ENCODE assay signal across 1 cellular context in the genomic region with DNA sequence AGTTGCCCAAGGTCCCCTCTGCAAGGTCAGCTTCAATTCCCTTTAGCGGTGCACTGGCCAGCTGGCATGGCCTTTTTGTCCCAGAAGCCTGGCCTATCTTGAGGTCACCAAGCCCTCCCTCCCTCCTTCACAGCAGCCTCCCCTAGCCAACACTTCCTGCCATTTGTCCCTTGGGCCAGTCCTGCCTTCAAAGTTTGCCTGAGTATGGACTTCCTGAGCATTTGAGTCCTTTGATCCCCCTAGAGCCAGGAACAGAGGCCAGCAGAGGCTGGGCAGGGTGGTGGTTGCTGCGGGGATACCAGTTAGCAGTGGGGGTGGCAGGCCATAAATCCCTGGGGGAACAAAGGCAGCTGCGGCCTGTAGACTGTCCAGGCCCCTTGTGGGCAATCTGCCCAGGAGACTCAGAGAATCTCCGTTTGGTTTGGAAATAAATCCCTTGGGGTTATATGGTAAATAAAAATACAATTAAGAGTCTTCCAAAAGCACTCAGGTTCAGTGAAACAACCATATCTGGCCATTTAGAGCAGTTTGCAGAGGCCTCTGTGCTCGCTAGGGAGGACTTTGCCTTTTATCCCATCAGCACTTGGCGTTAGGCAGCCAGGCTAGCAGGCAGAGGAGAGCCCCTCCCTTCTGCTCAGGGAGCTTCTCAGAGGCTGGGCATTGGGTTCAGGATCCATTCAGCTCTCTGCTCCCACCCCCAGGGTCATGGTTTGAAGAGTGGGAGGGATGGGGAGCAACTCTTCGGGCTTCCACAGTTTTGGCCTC.
TF ChIP-seq lines count a peak whose summit lies in the region.

No MANE protein-coding gene starts in this region.

TF ChIP-seq in HepG2, 621 proteins besides CTCF, POLR2A, EP300 and RAD21 (continued from another document and continues in another):
- TF ChIP-seq, protein P1, sequence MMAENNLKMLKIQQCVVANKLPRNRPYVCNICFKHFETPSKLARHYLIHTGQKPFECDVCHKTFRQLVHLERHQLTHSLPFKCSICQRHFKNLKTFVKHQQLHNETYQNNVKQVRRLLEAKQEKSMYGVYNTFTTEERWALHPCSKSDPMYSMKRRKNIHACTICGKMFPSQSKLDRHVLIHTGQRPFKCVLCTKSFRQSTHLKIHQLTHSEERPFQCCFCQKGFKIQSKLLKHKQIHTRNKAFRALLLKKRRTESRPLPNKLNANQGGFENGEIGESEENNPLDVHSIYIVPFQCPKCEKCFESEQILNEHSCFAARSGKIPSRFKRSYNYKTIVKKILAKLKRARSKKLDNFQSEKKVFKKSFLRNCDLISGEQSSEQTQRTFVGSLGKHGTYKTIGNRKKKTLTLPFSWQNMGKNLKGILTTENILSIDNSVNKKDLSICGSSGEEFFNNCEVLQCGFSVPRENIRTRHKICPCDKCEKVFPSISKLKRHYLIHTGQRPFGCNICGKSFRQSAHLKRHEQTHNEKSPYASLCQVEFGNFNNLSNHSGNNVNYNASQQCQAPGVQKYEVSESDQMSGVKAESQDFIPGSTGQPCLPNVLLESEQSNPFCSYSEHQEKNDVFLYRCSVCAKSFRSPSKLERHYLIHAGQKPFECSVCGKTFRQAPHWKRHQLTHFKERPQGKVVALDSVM (CRISPR knock-in tag; IDR thresholded peaks at IDR 0.05) = no peak
- no peak for TF ChIP-seq ZNF674 (CRISPR knock-in tag; IDR thresholded peaks at IDR 0.05; ENCODE audit: low read depth)
- TF ChIP-seq, protein P2, sequence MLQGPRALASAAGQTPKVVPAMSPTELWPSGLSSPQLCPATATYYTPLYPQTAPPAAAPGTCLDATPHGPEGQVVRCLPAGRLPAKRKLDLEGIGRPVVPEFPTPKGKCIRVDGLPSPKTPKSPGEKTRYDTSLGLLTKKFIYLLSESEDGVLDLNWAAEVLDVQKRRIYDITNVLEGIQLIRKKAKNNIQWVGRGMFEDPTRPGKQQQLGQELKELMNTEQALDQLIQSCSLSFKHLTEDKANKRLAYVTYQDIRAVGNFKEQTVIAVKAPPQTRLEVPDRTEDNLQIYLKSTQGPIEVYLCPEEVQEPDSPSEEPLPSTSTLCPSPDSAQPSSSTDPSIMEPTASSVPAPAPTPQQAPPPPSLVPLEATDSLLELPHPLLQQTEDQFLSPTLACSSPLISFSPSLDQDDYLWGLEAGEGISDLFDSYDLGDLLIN (CRISPR knock-in tag; IDR thresholded peaks at IDR 0.05; ENCODE audit: borderline replicate concordance) = no peak
- TF ChIP-seq KLF9 (CRISPR knock-in tag; IDR thresholded peaks at IDR 0.05; ENCODE audit: low read depth) = no peak
- no peak for TF ChIP-seq MIXL1 (CRISPR knock-in tag; IDR thresholded peaks at IDR 0.05)
- TF ChIP-seq NRL (CRISPR knock-in tag; IDR thresholded peaks at IDR 0.05; ENCODE audit: borderline replicate concordance) = 0 out of 2 replicates have a peak, but pooled peaks have one; percentile 70
- TF ChIP-seq AHR (CRISPR knock-in tag; IDR thresholded peaks at IDR 0.05) = no peak
- no peak for TF ChIP-seq CBFB (CRISPR knock-in tag; IDR thresholded peaks at IDR 0.05)
- TF ChIP-seq ATF1 (CRISPR knock-in tag; IDR thresholded peaks at IDR 0.05) = no peak
- TF ChIP-seq NFKB2 (CRISPR knock-in tag; IDR thresholded peaks at IDR 0.05; ENCODE audit: borderline replicate concordance) = no peak
- TF ChIP-seq, protein P3, sequence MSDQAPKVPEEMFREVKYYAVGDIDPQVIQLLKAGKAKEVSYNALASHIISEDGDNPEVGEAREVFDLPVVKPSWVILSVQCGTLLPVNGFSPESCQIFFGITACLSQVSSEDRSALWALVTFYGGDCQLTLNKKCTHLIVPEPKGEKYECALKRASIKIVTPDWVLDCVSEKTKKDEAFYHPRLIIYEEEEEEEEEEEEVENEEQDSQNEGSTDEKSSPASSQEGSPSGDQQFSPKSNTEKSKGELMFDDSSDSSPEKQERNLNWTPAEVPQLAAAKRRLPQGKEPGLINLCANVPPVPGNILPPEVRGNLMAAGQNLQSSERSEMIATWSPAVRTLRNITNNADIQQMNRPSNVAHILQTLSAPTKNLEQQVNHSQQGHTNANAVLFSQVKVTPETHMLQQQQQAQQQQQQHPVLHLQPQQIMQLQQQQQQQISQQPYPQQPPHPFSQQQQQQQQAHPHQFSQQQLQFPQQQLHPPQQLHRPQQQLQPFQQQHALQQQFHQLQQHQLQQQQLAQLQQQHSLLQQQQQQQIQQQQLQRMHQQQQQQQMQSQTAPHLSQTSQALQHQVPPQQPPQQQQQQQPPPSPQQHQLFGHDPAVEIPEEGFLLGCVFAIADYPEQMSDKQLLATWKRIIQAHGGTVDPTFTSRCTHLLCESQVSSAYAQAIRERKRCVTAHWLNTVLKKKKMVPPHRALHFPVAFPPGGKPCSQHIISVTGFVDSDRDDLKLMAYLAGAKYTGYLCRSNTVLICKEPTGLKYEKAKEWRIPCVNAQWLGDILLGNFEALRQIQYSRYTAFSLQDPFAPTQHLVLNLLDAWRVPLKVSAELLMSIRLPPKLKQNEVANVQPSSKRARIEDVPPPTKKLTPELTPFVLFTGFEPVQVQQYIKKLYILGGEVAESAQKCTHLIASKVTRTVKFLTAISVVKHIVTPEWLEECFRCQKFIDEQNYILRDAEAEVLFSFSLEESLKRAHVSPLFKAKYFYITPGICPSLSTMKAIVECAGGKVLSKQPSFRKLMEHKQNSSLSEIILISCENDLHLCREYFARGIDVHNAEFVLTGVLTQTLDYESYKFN (CRISPR knock-in tag; conservative IDR thresholded peaks at IDR 0.05) = 0 out of 2 replicates have a peak, but pooled peaks have one; percentile 40
- TF ChIP-seq STAG1 (CRISPR knock-in tag; IDR thresholded peaks at IDR 0.05) = no peak
- TF ChIP-seq, protein P4, sequence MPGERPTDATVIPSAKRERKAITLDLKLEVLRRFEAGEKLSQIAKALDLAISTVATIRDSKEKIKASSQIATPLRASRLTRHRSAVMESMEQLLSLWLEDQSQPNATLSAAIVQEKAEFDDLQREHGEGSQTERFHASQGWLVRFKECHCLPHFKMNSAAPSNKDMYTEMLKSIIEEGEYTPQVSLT (CRISPR knock-in tag; IDR thresholded peaks at IDR 0.05; ENCODE audit: borderline replicate concordance, low read depth) = no peak
- 0 out of 2 replicates have a peak, but pooled peaks have one; percentile 40 for TF ChIP-seq ZNF746 (CRISPR knock-in tag; IDR thresholded peaks at IDR 0.05)
- no peak for TF ChIP-seq HOXA5 (CRISPR knock-in tag; IDR thresholded peaks at IDR 0.05)
- peak; percentile 55; the same call in 1 of the 2 replicates for TF ChIP-seq PHF8 (CRISPR knock-in tag; IDR thresholded peaks at IDR 0.05)
- TF ChIP-seq, protein P5, sequence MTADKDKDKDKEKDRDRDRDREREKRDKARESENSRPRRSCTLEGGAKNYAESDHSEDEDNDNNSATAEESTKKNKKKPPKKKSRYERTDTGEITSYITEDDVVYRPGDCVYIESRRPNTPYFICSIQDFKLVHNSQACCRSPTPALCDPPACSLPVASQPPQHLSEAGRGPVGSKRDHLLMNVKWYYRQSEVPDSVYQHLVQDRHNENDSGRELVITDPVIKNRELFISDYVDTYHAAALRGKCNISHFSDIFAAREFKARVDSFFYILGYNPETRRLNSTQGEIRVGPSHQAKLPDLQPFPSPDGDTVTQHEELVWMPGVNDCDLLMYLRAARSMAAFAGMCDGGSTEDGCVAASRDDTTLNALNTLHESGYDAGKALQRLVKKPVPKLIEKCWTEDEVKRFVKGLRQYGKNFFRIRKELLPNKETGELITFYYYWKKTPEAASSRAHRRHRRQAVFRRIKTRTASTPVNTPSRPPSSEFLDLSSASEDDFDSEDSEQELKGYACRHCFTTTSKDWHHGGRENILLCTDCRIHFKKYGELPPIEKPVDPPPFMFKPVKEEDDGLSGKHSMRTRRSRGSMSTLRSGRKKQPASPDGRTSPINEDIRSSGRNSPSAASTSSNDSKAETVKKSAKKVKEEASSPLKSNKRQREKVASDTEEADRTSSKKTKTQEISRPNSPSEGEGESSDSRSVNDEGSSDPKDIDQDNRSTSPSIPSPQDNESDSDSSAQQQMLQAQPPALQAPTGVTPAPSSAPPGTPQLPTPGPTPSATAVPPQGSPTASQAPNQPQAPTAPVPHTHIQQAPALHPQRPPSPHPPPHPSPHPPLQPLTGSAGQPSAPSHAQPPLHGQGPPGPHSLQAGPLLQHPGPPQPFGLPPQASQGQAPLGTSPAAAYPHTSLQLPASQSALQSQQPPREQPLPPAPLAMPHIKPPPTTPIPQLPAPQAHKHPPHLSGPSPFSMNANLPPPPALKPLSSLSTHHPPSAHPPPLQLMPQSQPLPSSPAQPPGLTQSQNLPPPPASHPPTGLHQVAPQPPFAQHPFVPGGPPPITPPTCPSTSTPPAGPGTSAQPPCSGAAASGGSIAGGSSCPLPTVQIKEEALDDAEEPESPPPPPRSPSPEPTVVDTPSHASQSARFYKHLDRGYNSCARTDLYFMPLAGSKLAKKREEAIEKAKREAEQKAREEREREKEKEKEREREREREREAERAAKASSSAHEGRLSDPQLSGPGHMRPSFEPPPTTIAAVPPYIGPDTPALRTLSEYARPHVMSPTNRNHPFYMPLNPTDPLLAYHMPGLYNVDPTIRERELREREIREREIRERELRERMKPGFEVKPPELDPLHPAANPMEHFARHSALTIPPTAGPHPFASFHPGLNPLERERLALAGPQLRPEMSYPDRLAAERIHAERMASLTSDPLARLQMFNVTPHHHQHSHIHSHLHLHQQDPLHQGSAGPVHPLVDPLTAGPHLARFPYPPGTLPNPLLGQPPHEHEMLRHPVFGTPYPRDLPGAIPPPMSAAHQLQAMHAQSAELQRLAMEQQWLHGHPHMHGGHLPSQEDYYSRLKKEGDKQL (CRISPR knock-in tag; IDR thresholded peaks at IDR 0.05; ENCODE audit: low read depth) = no peak
- no peak for TF ChIP-seq EED (CRISPR knock-in tag; IDR thresholded peaks at IDR 0.05)
- TF ChIP-seq NCOA5 (CRISPR knock-in tag; IDR thresholded peaks at IDR 0.05) = no peak
- peak; percentile 24; the same call in 1 of the 2 replicates for TF ChIP-seq SOX5 (CRISPR knock-in tag; IDR thresholded peaks at IDR 0.05; ENCODE audit: borderline replicate concordance)
- TF ChIP-seq, protein P6, sequence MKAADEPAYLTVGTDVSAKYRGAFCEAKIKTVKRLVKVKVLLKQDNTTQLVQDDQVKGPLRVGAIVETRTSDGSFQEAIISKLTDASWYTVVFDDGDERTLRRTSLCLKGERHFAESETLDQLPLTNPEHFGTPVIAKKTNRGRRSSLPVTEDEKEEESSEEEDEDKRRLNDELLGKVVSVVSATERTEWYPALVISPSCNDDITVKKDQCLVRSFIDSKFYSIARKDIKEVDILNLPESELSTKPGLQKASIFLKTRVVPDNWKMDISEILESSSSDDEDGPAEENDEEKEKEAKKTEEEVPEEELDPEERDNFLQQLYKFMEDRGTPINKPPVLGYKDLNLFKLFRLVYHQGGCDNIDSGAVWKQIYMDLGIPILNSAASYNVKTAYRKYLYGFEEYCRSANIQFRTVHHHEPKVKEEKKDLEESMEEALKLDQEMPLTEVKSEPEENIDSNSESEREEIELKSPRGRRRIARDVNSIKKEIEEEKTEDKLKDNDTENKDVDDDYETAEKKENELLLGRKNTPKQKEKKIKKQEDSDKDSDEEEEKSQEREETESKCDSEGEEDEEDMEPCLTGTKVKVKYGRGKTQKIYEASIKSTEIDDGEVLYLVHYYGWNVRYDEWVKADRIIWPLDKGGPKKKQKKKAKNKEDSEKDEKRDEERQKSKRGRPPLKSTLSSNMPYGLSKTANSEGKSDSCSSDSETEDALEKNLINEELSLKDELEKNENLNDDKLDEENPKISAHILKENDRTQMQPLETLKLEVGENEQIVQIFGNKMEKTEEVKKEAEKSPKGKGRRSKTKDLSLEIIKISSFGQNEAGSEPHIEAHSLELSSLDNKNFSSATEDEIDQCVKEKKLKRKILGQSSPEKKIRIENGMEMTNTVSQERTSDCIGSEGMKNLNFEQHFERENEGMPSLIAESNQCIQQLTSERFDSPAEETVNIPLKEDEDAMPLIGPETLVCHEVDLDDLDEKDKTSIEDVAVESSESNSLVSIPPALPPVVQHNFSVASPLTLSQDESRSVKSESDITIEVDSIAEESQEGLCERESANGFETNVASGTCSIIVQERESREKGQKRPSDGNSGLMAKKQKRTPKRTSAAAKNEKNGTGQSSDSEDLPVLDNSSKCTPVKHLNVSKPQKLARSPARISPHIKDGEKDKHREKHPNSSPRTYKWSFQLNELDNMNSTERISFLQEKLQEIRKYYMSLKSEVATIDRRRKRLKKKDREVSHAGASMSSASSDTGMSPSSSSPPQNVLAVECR (CRISPR knock-in tag; IDR thresholded peaks at IDR 0.05; ENCODE audit: borderline replicate concordance) = no peak; the same call in 1 of the 2 replicates
- TF ChIP-seq ZNF432 (CRISPR knock-in tag; IDR thresholded peaks at IDR 0.05; ENCODE audit: borderline replicate concordance) = no peak
- no peak for TF ChIP-seq ZNF775 (CRISPR knock-in tag; IDR thresholded peaks at IDR 0.05; ENCODE audit: borderline replicate concordance)
- TF ChIP-seq CEBPB (IDR thresholded peaks at IDR 0.05; ENCODE audit: borderline replicate concordance, low read depth, low read length) = no peak
- TF ChIP-seq SUZ12 (IDR thresholded peaks at IDR 0.05; ENCODE audit: low read depth, low read length) = no peak
- TF ChIP-seq, protein P7, sequence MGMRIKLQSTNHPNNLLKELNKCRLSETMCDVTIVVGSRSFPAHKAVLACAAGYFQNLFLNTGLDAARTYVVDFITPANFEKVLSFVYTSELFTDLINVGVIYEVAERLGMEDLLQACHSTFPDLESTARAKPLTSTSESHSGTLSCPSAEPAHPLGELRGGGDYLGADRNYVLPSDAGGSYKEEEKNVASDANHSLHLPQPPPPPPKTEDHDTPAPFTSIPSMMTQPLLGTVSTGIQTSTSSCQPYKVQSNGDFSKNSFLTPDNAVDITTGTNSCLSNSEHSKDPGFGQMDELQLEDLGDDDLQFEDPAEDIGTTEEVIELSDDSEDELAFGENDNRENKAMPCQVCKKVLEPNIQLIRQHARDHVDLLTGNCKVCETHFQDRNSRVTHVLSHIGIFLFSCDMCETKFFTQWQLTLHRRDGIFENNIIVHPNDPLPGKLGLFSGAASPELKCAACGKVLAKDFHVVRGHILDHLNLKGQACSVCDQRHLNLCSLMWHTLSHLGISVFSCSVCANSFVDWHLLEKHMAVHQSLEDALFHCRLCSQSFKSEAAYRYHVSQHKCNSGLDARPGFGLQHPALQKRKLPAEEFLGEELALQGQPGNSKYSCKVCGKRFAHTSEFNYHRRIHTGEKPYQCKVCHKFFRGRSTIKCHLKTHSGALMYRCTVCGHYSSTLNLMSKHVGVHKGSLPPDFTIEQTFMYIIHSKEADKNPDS (CRISPR knock-in tag; IDR thresholded peaks at IDR 0.05) = no peak
- TF ChIP-seq, protein P8, sequence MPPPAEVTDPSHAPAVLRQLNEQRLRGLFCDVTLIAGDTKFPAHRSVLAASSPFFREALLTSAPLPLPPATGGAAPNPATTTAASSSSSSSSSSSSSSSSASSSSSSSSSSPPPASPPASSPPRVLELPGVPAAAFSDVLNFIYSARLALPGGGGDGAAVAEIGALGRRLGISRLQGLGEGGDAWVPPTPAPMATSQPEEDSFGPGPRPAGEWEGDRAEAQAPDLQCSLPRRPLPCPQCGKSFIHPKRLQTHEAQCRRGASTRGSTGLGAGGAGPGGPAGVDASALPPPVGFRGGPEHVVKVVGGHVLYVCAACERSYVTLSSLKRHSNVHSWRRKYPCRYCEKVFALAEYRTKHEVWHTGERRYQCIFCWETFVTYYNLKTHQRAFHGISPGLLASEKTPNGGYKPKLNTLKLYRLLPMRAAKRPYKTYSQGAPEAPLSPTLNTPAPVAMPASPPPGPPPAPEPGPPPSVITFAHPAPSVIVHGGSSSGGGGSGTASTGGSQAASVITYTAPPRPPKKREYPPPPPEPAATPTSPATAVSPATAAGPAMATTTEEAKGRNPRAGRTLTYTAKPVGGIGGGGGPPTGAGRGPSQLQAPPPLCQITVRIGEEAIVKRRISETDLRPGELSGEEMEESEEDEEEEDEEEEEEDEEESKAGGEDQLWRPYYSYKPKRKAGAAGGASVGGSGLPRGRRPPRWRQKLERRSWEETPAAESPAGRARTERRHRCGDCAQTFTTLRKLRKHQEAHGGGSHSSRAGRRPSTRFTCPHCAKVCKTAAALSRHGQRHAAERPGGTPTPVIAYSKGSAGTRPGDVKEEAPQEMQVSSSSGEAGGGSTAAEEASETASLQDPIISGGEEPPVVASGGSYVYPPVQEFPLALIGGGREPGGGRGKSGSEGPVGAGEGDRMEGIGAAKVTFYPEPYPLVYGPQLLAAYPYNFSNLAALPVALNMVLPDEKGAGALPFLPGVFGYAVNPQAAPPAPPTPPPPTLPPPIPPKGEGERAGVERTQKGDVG (CRISPR knock-in tag; IDR thresholded peaks at IDR 0.05; ENCODE audit: borderline replicate concordance) = no peak
- TF ChIP-seq CHCHD3 (CRISPR knock-in tag; IDR thresholded peaks at IDR 0.05) = no peak
- TF ChIP-seq CEBPG (CRISPR knock-in tag; IDR thresholded peaks at IDR 0.05) = no peak
